Comparison of ENCODE assay signal across 3 cellular contexts in genomic region chr19:47693903-47694302, GRCh38.
TF ChIP-seq lines count a peak whose summit lies in the region.

No MANE protein-coding gene starts in this region.

TF ChIP-seq in SK-N-SH, 30 proteins besides CTCF, POLR2A, EP300 and RAD21:
- no peak for TF ChIP-seq MXI1 (IDR thresholded peaks at IDR 0.05; ENCODE audit: low read depth, low read length)
- no peak for TF ChIP-seq SIN3A (IDR thresholded peaks at IDR 0.05; ENCODE audit: borderline replicate concordance, low read depth, low read length)
- no peak for TF ChIP-seq USF1 (IDR thresholded peaks at IDR 0.05; ENCODE audit: borderline replicate concordance, low read depth)
- TF ChIP-seq IRF3 (IDR thresholded peaks at IDR 0.05; ENCODE audit: low read depth, low read length): no peak
- TF ChIP-seq NFIC (IDR thresholded peaks at IDR 0.05; ENCODE audit: borderline replicate concordance): no peak
- no peak for TF ChIP-seq EZH2phosphoT487 (IDR thresholded peaks at IDR 0.05; ENCODE audit: borderline replicate concordance, low read depth)
- no peak for TF ChIP-seq YY1 (IDR thresholded peaks at IDR 0.05; ENCODE audit: low read depth)
- TF ChIP-seq FOXJ3 (CRISPR knock-in tag; IDR thresholded peaks at IDR 0.05): no peak
- TF ChIP-seq MEF2A (IDR thresholded peaks at IDR 0.05; ENCODE audit: borderline replicate concordance, low read depth): no peak
- TF ChIP-seq RFX5 (IDR thresholded peaks at IDR 0.05; ENCODE audit: low read length): no peak
- no peak for TF ChIP-seq TCF12 (IDR thresholded peaks at IDR 0.05)
- TF ChIP-seq USF2 (IDR thresholded peaks at IDR 0.05; ENCODE audit: borderline replicate concordance, low read depth, low read length): no peak
- no peak for TF ChIP-seq RCOR1 (IDR thresholded peaks at IDR 0.05; ENCODE audit: low read length)
- TF ChIP-seq TAF1 (IDR thresholded peaks at IDR 0.05; ENCODE audit: borderline replicate concordance, low read depth, low read length): no peak
- TF ChIP-seq GATA2 (CRISPR knock-in tag; IDR thresholded peaks at IDR 0.05): no peak
- no peak for TF ChIP-seq ELF1 (IDR thresholded peaks at IDR 0.05)
- TF ChIP-seq FOSL2 (IDR thresholded peaks at IDR 0.05; ENCODE audit: borderline replicate concordance, low read depth): no peak
- TF ChIP-seq CHD2 (IDR thresholded peaks at IDR 0.05; ENCODE audit: low read length, partially characterized antibody): no peak

TF ChIP-seq in SK-N-SH treated with all-trans-retinoic acid at 6 μM for 48 hours, 23 proteins besides CTCF, POLR2A, EP300 and RAD21:
- TF ChIP-seq ZFP30 (CRISPR knock-in tag; IDR thresholded peaks at IDR 0.05) (no peak), CSDC2 (CRISPR knock-in tag; IDR thresholded peaks at IDR 0.05) (no peak), ZC3H10 (CRISPR knock-in tag; IDR thresholded peaks at IDR 0.05) (no peak), ZNF565 (CRISPR knock-in tag; conservative IDR thresholded peaks at IDR 0.05; ENCODE audit: low read depth) (no peak), GLIS3 (CRISPR knock-in tag; IDR thresholded peaks at IDR 0.05) (no peak), ISL1 (CRISPR knock-in tag; IDR thresholded peaks at IDR 0.05) (no peak), TSHZ2 (CRISPR knock-in tag; IDR thresholded peaks at IDR 0.05) (no peak), CSRNP3 (CRISPR knock-in tag; IDR thresholded peaks at IDR 0.05) (no peak), TCF4 (CRISPR knock-in tag; IDR thresholded peaks at IDR 0.05; ENCODE audit: borderline replicate concordance) (no peak), CREB5 (CRISPR knock-in tag; IDR thresholded peaks at IDR 0.05; ENCODE audit: low read depth) (no peak), ZNF70 (CRISPR knock-in tag; IDR thresholded peaks at IDR 0.05) (no peak), PPARA (CRISPR knock-in tag; IDR thresholded peaks at IDR 0.05; ENCODE audit: borderline replicate concordance) (no peak)
TF ChIP-seq in SK-N-SH treated with all-trans-retinoic acid at 6 μM for 48 hours: peak in this region for 0.

TF ChIP-seq in H1, 55 proteins besides CTCF, POLR2A, EP300 and RAD21:
- TF ChIP-seq GABPA (IDR thresholded peaks at IDR 0.05; ENCODE audit: borderline replicate concordance, insufficient read depth, low read length) (no peak), RFX5 (IDR thresholded peaks at IDR 0.05; ENCODE audit: borderline replicate concordance, low read depth, low read length) (no peak), SIN3A (conservative IDR thresholded peaks at IDR 0.05 in 1 of 2, IDR thresholded peaks at IDR 0.05 in 1 of 2; ENCODE audit: low read depth in 1 of 2, low read length in 2 of 2) (no peak), JUND (IDR thresholded peaks at IDR 0.05; ENCODE audit: low read length) (no peak), CEBPB (IDR thresholded peaks at IDR 0.05; ENCODE audit: low read depth, low read length) (no peak), HDAC2 (IDR thresholded peaks at IDR 0.05; ENCODE audit: borderline replicate concordance in 1 of 2, low read depth in 2 of 2, low read length in 2 of 2) (no peak), SP1 (IDR thresholded peaks at IDR 0.05; ENCODE audit: low read depth, low read length) (no peak), CTBP2 (IDR thresholded peaks at IDR 0.05; ENCODE audit: borderline replicate concordance, insufficient read depth, insufficient read length, low read length) (no peak), NANOG (IDR thresholded peaks at IDR 0.05; ENCODE audit: insufficient read depth, low read depth, low read length, poor library complexity, severe bottlenecking) (no peak)
